8 cellular contexts compared by ENCODE assay signal in the genomic region with DNA sequence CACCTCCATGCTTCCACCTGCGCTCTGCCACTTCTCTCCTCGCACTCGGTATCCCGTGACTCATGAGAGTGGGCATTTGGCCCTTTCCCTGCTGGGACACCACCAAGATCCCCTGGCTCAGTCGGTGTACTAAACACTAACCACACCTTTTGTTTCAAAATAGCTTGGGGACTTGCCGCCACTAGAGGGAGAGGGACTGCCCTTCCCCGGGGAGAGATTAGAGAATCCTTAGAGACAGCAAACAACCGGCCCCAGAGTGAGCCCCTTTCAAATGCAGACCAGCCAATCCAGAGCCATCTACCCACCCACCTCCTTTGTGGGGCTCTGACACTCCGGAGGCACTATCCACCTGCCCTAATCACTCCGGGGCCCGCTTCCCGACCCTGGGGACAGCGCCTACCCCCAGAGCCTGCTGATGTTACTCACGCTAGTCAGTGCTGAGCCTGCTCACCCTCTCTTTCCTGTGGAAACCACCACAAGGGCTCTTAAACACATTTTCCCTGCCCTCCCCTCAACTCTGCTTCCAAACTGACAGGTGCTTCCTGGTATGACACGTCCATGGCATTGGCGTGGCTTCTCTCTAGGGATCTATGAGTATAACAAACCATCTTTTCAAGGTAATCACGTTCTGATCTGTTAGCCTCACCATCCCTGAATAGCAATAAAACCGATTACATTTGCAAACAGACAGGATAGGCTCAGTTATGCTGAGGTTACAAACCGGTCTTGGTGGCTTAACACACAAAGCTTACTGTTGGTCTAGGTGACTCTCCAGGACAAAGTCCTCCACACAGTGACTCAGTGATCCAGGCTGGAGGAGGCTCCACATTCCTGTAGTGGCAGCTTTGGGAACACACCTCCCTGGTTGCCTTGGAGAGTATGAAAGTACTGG.
A peak's percentile ranks its signal among the peaks of the same experiment; 100 is the strongest.
DNase-seq lines count a peak whose midpoint lies in the region; ATAC-seq and TF ChIP-seq lines count a peak whose summit lies in the region.

No MANE protein-coding gene starts in this region.

- H3K4me1 Mint-ChIP-seq in activated CD4-positive, alpha-beta memory T cell treated with anti-CD3 and anti-CD28 coated beads for 36 hours (ENCODE audit: low read depth) = peaks cover 2% of the 10 kb centered on the region

- TF ChIP-seq CTCF in BJ (IDR thresholded peaks at IDR 0.05; ENCODE audit: insufficient read depth, low read depth, low read length) (peak; percentile 36; the same call in 1 of the 2 replicates), heart left ventricle (IDR thresholded peaks at IDR 0.05) (peak in 9 of 12 donors; percentile 9 to 41 (median 28)), sigmoid colon (IDR thresholded peaks at IDR 0.05) (no peak)

- ATAC-seq in GM21390 (IDR thresholded peaks at IDR 0.05; ENCODE audit: unreplicated experiment) = peak; percentile 73
- ATAC-seq in heart left ventricle = peak in 3 of 4 donors; percentile 51 to 66 (median 54)
- no peak for ATAC-seq in HG03280 (IDR thresholded peaks at IDR 0.05; ENCODE audit: unreplicated experiment)

- no peak overlapping the region for H3K27ac Mint-ChIP-seq in activated CD4-positive, alpha-beta memory T cell treated with anti-CD3 and anti-CD28 coated beads for 36 hours

- no peak for TF ChIP-seq EP300 in sigmoid colon (IDR thresholded peaks at IDR 0.05)

- peaks cover 25% of the 10 kb centered on the region for H3K27me3 Mint-ChIP-seq in activated CD4-positive, alpha-beta memory T cell treated with anti-CD3 and anti-CD28 coated beads for 36 hours

- H3K36me3 ChIP-seq in BJ (ENCODE audit: control insufficient read depth, insufficient read depth, low read length) (no peaks in the 10 kb centered on the region), heart left ventricle (no peaks in the 10 kb centered on the region), sigmoid colon (no peaks in the 10 kb centered on the region)

- no peak overlapping the region for H3K4me3 ChIP-seq in BJ (ENCODE audit: low read depth, low read length)
- H3K4me3 ChIP-seq in heart left ventricle = no peak overlapping the region
- H3K4me3 ChIP-seq in sigmoid colon = no peak overlapping the region

- TF ChIP-seq POLR2A in heart left ventricle (IDR thresholded peaks at IDR 0.05) (no peak), sigmoid colon (IDR thresholded peaks at IDR 0.05) (no peak)

- CTCF ChIA-PET in BJ (lab: Yijun Ruan, JAX) = interaction anchor here (1.2 kb wide), 1 partner anchor 15 kb away, joined by 4 read pairs; no protein-coding TSS in a partner anchor
- CTCF ChIA-PET in activated CD4-positive, alpha-beta memory T cell treated with anti-CD3 and anti-CD28 coated beads for 36 hours (lab: Charles Lee) = interaction anchor here (0.8 kb wide), 1 partner anchor 252 kb away, joined by 3 read pairs; no protein-coding TSS in a partner anchor

- H3K36me3 Mint-ChIP-seq in activated CD4-positive, alpha-beta memory T cell treated with anti-CD3 and anti-CD28 coated beads for 36 hours = no peaks in the 10 kb centered on the region

- 23 to 36% (median 30%) methylated on average over 19 of the region's 19 CpGs for WGBS in heart left ventricle, 4 donors
- WGBS in sigmoid colon, 2 donors = 14 to 17% methylated on average over 19 of the region's 19 CpGs

- no peak overlapping the region for H3K27ac ChIP-seq in heart left ventricle
- no peak overlapping the region for H3K27ac ChIP-seq in sigmoid colon

- intact Hi-C loops in activated CD4-positive, alpha-beta memory T cell treated with anti-CD3 and anti-CD28 coated beads for 36 hours (cut with micrococcal nuclease) = loop anchor here (5.0 to 10.0 kb wide), 2 partner anchors 348 to 589 kb away; no protein-coding TSS in a partner anchor
- intact Hi-C loops in heart left ventricle (cut with DNase I) (no loop called here), sigmoid colon (cut with DNase I) (no loop called here)

- H3K9me3 Mint-ChIP-seq in activated CD4-positive, alpha-beta memory T cell treated with anti-CD3 and anti-CD28 coated beads for 36 hours = no peaks in the 10 kb centered on the region

- no peak overlapping the region for H3K4me3 Mint-ChIP-seq in activated CD4-positive, alpha-beta memory T cell treated with anti-CD3 and anti-CD28 coated beads for 36 hours

- POLR2A ChIA-PET in BJ (lab: Charles Lee) = no interaction called here
- POLR2A ChIA-PET in activated CD4-positive, alpha-beta memory T cell treated with anti-CD3 and anti-CD28 coated beads for 36 hours (lab: Charles Lee) = interaction anchor here (0.6 kb wide), 1 partner anchor 434 kb away, joined by 3 read pairs; no protein-coding TSS in a partner anchor

- peaks cover 16% of the 10 kb centered on the region for H3K27me3 ChIP-seq in BJ (ENCODE audit: control insufficient read depth, insufficient read depth, low read length)
- H3K27me3 ChIP-seq in heart left ventricle = peaks cover 0 to 11% (median 0%) of the 10 kb centered on the region in 9 donors
- no peaks in the 10 kb centered on the region for H3K27me3 ChIP-seq in sigmoid colon

- H3K4me1 ChIP-seq in heart left ventricle = peaks cover 0 to 19% (median 0%) of the 10 kb centered on the region in 12 donors
- peaks cover 0 to 24% (median 19%) of the 10 kb centered on the region in 4 donors for H3K4me1 ChIP-seq in sigmoid colon

- H3K9me3 ChIP-seq in heart left ventricle = no peaks in the 10 kb centered on the region
- no peaks in the 10 kb centered on the region for H3K9me3 ChIP-seq in sigmoid colon

- DNase-seq in BJ (ENCODE audit: low read depth) (no peak), NCI-H2029 (lab: John Stamatoyannopoulos, UW) (peak; percentile 53), heart left ventricle (no peak), sigmoid colon (no peak)
- DNase-seq in activated CD4-positive, alpha-beta memory T cell treated with anti-CD3 and anti-CD28 coated beads for 36 hours = peak; percentile 30
- peak; percentile 3 to 25 (median 11) for DNase-seq in stimulated activated CD4-positive, alpha-beta T cell treated with anti-CD3 and anti-CD28 coated beads, TNF-alpha, amount 100 ng/mL, for 48 hours (ENCODE audit: low read depth in 3 of 3)

Comparison
In these comparisons a context has a peak if more than half of its experiments do, and no peak if none do; other contexts are left out.
1. DNase-seq: peak in NCI-H2029 (single experiment), activated CD4-positive, alpha-beta memory T cell treated with anti-CD3 and anti-CD28 coated beads for 36 hours (single experiment) and stimulated activated CD4-positive, alpha-beta T cell treated with anti-CD3 and anti-CD28 coated beads, TNF-alpha, amount 100 ng/mL, for 48 hours (3 of 3); none in BJ (single experiment), heart left ventricle (0 of 5) and sigmoid colon (single experiment).
2. CTCF ChIP-seq: peak in BJ (single experiment) and heart left ventricle (9 of 12); none in sigmoid colon (0 of 4).